In the genomic region with DNA sequence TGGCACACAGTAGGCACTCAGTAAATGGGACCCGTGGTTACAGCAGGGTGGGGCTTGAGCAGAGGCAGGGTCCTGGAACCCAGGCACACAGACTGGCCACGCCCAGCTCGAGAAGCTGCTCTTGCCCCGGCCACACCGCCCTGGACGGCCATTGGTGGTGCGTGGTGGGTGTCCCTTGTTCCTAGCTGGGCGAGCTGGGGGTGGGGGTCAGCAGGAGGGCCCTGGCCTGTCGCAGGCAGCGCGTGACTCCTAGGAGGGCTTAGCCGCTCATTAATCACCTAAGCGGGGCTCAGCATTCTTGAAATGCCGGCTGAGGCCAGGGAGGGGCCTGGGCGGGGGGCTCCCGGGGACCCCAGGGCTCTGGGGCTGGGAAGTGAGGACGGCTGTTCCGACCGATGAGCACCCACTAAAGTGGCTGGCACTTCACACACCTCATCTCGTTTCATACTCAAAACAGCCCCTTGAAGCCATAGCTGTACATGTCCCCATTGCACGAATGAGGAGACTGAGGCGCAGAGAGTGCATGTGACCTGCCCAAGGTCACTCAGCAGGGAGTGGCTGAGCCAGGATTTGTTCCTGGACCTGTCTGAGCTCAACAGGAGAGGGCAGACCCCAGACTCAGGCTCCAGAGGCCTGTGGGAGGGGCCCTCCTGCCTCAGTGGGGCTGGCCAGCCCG, we compare ENCODE assay signal across 20 cellular contexts.
"Had no signal": no experiment of that assay in that cellular context is flagged by ENCODE, and none has a peak within 500 bp of the region (broad histone marks: within the 10 kb centered on the region; RNA-seq: fewer than 3 reads in every experiment).

No MANE protein-coding gene starts in this region.

- H3K27me3 ChIP-seq: upper lobe of left lung had no signal

- H3K4me3 ChIP-seq: mucosa of descending colon, sigmoid colon, smooth muscle cell, upper lobe of left lung had no signal

- H3K36me3 ChIP-seq: sigmoid colon, upper lobe of left lung had no signal

- H3K4me1 ChIP-seq: sigmoid colon had no signal

- ATAC-seq: effector memory CD8-positive, alpha-beta T cell; mucosa of descending colon; stimulated activated memory B cell treated with anti-CD40 and anti-IgM and Interleukin-4, amounts not matched to agents 10 μg/mL and 1 μg/mL and 100 μg/mL, for 72 hours; T-helper 17 cell had no signal

- H3K27ac ChIP-seq: sigmoid colon had no signal

- DNase-seq: activated CD4-positive, alpha-beta T cell treated with anti-CD3 and anti-CD28 coated beads for 4 hours; activated CD4-positive, alpha-beta T cell treated with anti-CD3 and anti-CD28 coated beads, Interleukin-2, amount 50 U/mL, for 48 hours; activated CD4-positive, CD25-positive, alpha-beta regulatory T cell; activated CD8-positive, alpha-beta memory T cell treated with anti-CD3 and anti-CD28 coated beads, Interleukin-2, amount 50 U/mL, for 48 hours; activated effector memory CD4-positive, alpha-beta T cell treated with Interleukin-2 at 50 U/mL for 16 hours; activated naive CD4-positive, alpha-beta T cell treated with anti-CD3 and anti-CD28 coated beads for 36 hours; activated T-cell treated with anti-CD3 and anti-CD28 coated beads, Interleukin-2, amount 50 U/mL, for 72 hours; central memory CD4-positive, alpha-beta T cell; effector memory CD8-positive, alpha-beta T cell; head of caudate nucleus; mucosa of descending colon; nephron progenitor cell; nucleus accumbens; sigmoid colon; stimulated activated CD4-positive, alpha-beta T cell treated with anti-CD3 and anti-CD28 coated beads, Interleukin-15, amount 100 ng/mL, for 24 hours; SW 1271; T-helper 17 cell had no signal

- H3K9me3 ChIP-seq: mucosa of descending colon, sigmoid colon, upper lobe of left lung had no signal
